ENCODE assay signal across 8 cellular contexts in the genomic region with DNA sequence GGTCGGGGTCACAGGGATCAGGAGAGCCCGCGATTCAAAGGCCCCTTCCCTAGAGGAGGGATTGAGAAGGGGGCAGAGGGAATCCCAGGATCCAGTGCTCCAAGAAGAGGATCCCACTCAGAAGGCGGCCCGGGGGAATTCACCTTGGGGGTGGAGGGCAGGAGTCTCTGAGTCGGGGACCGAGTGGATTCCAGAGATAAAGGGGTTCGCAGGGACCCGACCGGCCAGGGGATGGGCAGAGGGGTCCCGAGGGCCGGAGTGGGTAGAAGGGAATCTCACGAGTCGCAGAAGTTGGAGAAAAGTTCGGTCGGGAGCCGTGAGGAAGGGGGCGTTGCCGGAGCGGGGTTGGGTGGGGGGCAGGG. TPM values are rescaled to one million over a fixed set of nuclear protein-coding genes. Genes with fewer than 3 reads are reported as not detected.
A peak's percentile ranks its signal among the peaks of the same experiment; 100 is the strongest.
DNase-seq lines count a peak whose midpoint lies in the region; ATAC-seq and TF ChIP-seq lines count a peak whose summit lies in the region.

No MANE protein-coding gene starts in this region.

- TF ChIP-seq POLR2A in right lobe of liver (IDR thresholded peaks at IDR 0.05) = no peak

- no peaks in the 10 kb centered on the region for H3K9me3 ChIP-seq in right lobe of liver

- H3K4me3 ChIP-seq in astrocyte of the spinal cord (ENCODE audit: low read depth, low read length) (peak overlapping the region; percentile 88), right lobe of liver (peak overlapping the region; percentile 64 to 69 (median 66))

- TF ChIP-seq CTCF in astrocyte of the spinal cord (IDR thresholded peaks at IDR 0.05; ENCODE audit: low read depth, low read length) = no peak
- no peak for TF ChIP-seq CTCF in right lobe of liver (IDR thresholded peaks at IDR 0.05)
- no peak for TF ChIP-seq CTCF in type B pancreatic cell (conservative IDR thresholded peaks at IDR 0.05)

- H3K4me1 Mint-ChIP-seq in activated CD4-positive, alpha-beta T cell treated with anti-CD3 and anti-CD28 coated beads, Interleukin-2, amount 10 ng/mL, durations not matched to agents 24 days and 14 days = peaks cover 47% of the 10 kb centered on the region
- H3K4me1 Mint-ChIP-seq in type B pancreatic cell (ENCODE audit: unreplicated experiment) = peaks cover 13% of the 10 kb centered on the region

- 0% methylated on average over 14 of the region's 20 CpGs for WGBS in right lobe of liver (ENCODE audit: insufficient coverage, low coverage, low lambda C conversion rate, missing lambda C conversion rate)

- intact Hi-C loops in activated CD4-positive, alpha-beta T cell treated with anti-CD3 and anti-CD28 coated beads, Interleukin-2, amount 10 ng/mL, durations not matched to agents 24 days and 14 days (cut with micrococcal nuclease) = loop anchor here (5.0 kb wide), 1 partner anchor 104 kb away; no protein-coding TSS in a partner anchor
- intact Hi-C loops in right lobe of liver (cut with DNase I) = no loop called here

- peak overlapping the region; percentile 93 to 98 (median 94) for H3K27ac ChIP-seq in right lobe of liver

- H3K36me3 ChIP-seq in right lobe of liver = peaks cover 0 to 11% (median 0%) of the 10 kb centered on the region in 4 donors

- no peak for ATAC-seq in right lobe of liver

- H3K9me3 Mint-ChIP-seq in activated CD4-positive, alpha-beta T cell treated with anti-CD3 and anti-CD28 coated beads, Interleukin-2, amount 10 ng/mL, durations not matched to agents 24 days and 14 days = no peaks in the 10 kb centered on the region
- no peaks in the 10 kb centered on the region for H3K9me3 Mint-ChIP-seq in type B pancreatic cell

- H3K27me3 ChIP-seq in right lobe of liver = no peaks in the 10 kb centered on the region

- no peaks in the 10 kb centered on the region for H3K27me3 Mint-ChIP-seq in activated CD4-positive, alpha-beta T cell treated with anti-CD3 and anti-CD28 coated beads, Interleukin-2, amount 10 ng/mL, durations not matched to agents 24 days and 14 days
- H3K27me3 Mint-ChIP-seq in type B pancreatic cell = no peaks in the 10 kb centered on the region

- peaks cover 39% of the 10 kb centered on the region for H3K36me3 Mint-ChIP-seq in activated CD4-positive, alpha-beta T cell treated with anti-CD3 and anti-CD28 coated beads, Interleukin-2, amount 10 ng/mL, durations not matched to agents 24 days and 14 days (ENCODE audit: low read depth)
- no peaks in the 10 kb centered on the region for H3K36me3 Mint-ChIP-seq in type B pancreatic cell

- H3K4me1 ChIP-seq in right lobe of liver = peaks cover 0 to 17% (median 5%) of the 10 kb centered on the region in 4 donors

- in situ Hi-C loops in astrocyte of the spinal cord (cut with HindIII; ENCODE audit: low sequenced_read_pairs) = no loop called here

- DNase-seq in activated CD4-positive, alpha-beta T cell treated with anti-CD3 and anti-CD28 coated beads, Interleukin-2, amount 10 ng/mL, durations not matched to agents 24 days and 14 days = no peak
- DNase-seq in activated CD4-positive, alpha-beta T cell treated with anti-CD3 and anti-CD28 coated beads for 1 hour = no peak
- DNase-seq in astrocyte of the spinal cord (ENCODE audit: low read depth, low spot score) = no peak
- no peak for DNase-seq in right lobe of liver
- no peak for DNase-seq in type B pancreatic cell (ENCODE audit: extremely low spot score, unreplicated experiment)
- no peak for DNase-seq in germinal center (ENCODE audit: low spot score)
- no peak for DNase-seq in ecto neural progenitor cell (ENCODE audit: low spot score)
- no peak for DNase-seq in stimulated activated naive CD4-positive, alpha-beta T cell treated with Interleukin-2 at 50 U/mL for 16 hours (lab: John Stamatoyannopoulos, UW)

- peak overlapping the region; percentile 94 for H3K27ac Mint-ChIP-seq in activated CD4-positive, alpha-beta T cell treated with anti-CD3 and anti-CD28 coated beads, Interleukin-2, amount 10 ng/mL, durations not matched to agents 24 days and 14 days
- H3K27ac Mint-ChIP-seq in type B pancreatic cell = peak overlapping the region; percentile 92

- peak overlapping the region; percentile 97 for H3K4me3 Mint-ChIP-seq in activated CD4-positive, alpha-beta T cell treated with anti-CD3 and anti-CD28 coated beads, Interleukin-2, amount 10 ng/mL, durations not matched to agents 24 days and 14 days
- H3K4me3 Mint-ChIP-seq in type B pancreatic cell = peak overlapping the region; percentile 97

RNA-seq across cellular contexts. Expression of a gene that starts 0.3 kb away (rescaled TPM):
- 89.1 and 90.5 TPM in 2 replicates for total RNA-seq in activated CD4-positive, alpha-beta T cell treated with anti-CD3 and anti-CD28 coated beads, Interleukin-2, amount 10 ng/mL, durations not matched to agents 24 days and 14 days
- 10 to 100 TPM; 15.1 to 20.2 (median 16.9) TPM for total RNA-seq in right lobe of liver
- total RNA-seq in type B pancreatic cell (ENCODE audit: low replicate concordance) = 56.8 and 70.8 TPM in 2 replicates

RNA-seq across cellular contexts. Expression of a gene that starts 29.2 kb away (rescaled TPM):
- 20.8 and 21.4 TPM in 2 replicates for total RNA-seq in activated CD4-positive, alpha-beta T cell treated with anti-CD3 and anti-CD28 coated beads, Interleukin-2, amount 10 ng/mL, durations not matched to agents 24 days and 14 days
- total RNA-seq in right lobe of liver (1 to 10 TPM; 5.8 to 9.5 (median 7.4) TPM), type B pancreatic cell (ENCODE audit: low replicate concordance) (24.2 and 38.4 TPM in 2 replicates)

RNA-seq across cellular contexts. Expression of a gene that starts 29.6 kb away (rescaled TPM):
- total RNA-seq in activated CD4-positive, alpha-beta T cell treated with anti-CD3 and anti-CD28 coated beads, Interleukin-2, amount 10 ng/mL, durations not matched to agents 24 days and 14 days = 101 and 107 TPM in 2 replicates
- total RNA-seq in right lobe of liver (10 to 100 TPM; 16.9 to 28.1 (median 23.7) TPM), type B pancreatic cell (ENCODE audit: low replicate concordance) (83.4 and 105 TPM in 2 replicates)

RNA-seq across cellular contexts. Expression of a gene that starts 55.7 kb away (rescaled TPM):
- total RNA-seq in activated CD4-positive, alpha-beta T cell treated with anti-CD3 and anti-CD28 coated beads, Interleukin-2, amount 10 ng/mL, durations not matched to agents 24 days and 14 days = 3.2 and 3.7 TPM in 2 replicates
- total RNA-seq in right lobe of liver = 1 to 10 TPM in 3 of 6 experiments, under 1 TPM in 3; 0.46 to 1.6 (median 0.93) TPM
- 1.3 and 24.5 TPM in 2 replicates for total RNA-seq in type B pancreatic cell (ENCODE audit: low replicate concordance)
